In the genomic region with DNA sequence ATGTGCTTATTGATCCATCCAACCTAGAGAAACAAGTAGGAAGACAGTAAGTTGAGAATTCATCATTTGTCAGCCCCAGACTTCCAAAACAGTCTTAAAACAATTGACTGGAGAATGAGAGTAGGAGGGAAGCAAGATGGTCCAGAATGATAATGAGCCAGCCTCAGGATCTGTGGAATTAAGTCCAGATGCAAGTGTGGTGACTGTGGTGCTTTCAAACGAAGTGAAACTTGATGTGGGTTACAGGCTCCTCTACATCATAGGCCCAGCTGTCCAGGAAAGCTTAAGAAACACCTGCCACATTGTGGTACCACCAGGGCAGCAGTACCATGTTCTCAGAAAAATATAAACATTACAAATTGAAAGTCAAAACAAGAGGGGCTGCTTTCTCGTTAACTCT, we compare ENCODE assay signal across 30 cellular contexts.
DNase-seq lines count a peak whose midpoint lies in the region; ATAC-seq lines count a peak whose summit lies in the region.
"Had no signal": no experiment of that assay in that cellular context is flagged by ENCODE, and none has a peak within 500 bp of the region (broad histone marks: within the 10 kb centered on the region; RNA-seq: fewer than 3 reads in every experiment).

No MANE protein-coding gene starts in this region.

- H3K27me3 ChIP-seq in neuronal stem cell (ENCODE audit: control insufficient read depth in 3 of 3, insufficient read depth in 3 of 3, low read depth in 1 of 3, low read length in 3 of 3) = no peaks in the 10 kb centered on the region

- no peak overlapping the region for H3K18ac ChIP-seq in neuronal stem cell (ENCODE audit: low read length)

- no peaks in the 10 kb centered on the region for H3K27me3 Mint-ChIP-seq in activated T-cell treated with anti-CD3 and anti-CD28 coated beads, Interleukin-2, amount 50 U/mL, for 72 hours (ENCODE audit: low read depth)
- H3K27me3 Mint-ChIP-seq: activated CD4-positive, alpha-beta T cell treated with anti-CD3 and anti-CD28 coated beads, Interleukin-2, amount 10 ng/mL, durations not matched to agents 24 days and 14 days; B cell; CD8-positive, alpha-beta memory T cell; dendritic cell treated with granulocyte-macrophage colony-stimulating factor and Interleukin-4, amounts not matched to agents 40 ng/mL and 50 ng/mL, for 4 days had no signal

- no peaks in the 10 kb centered on the region for H3K4me1 Mint-ChIP-seq in activated T-cell treated with anti-CD3 and anti-CD28 coated beads, Interleukin-2, amount 50 U/mL, for 72 hours (ENCODE audit: low read depth)
- H3K4me1 Mint-ChIP-seq: activated CD4-positive, alpha-beta T cell treated with anti-CD3 and anti-CD28 coated beads, Interleukin-2, amount 10 ng/mL, durations not matched to agents 24 days and 14 days; B cell; CD8-positive, alpha-beta memory T cell; endodermal cell; stimulated activated effector memory CD8-positive, alpha-beta T cell treated with anti-CD3 and anti-CD28 coated beads, Interleukin-12 subunit alpha, Interleukin-12 subunit beta, amount 100 ng/mL, for 72 hours had no signal

- H3K9ac ChIP-seq in neuronal stem cell (ENCODE audit: low read depth, low read length, poor library complexity) = no peak overlapping the region
- H3K9ac ChIP-seq: parathyroid adenoma had no signal

- H3K79me1 ChIP-seq in neuronal stem cell (ENCODE audit: low read depth, low read length) = no peaks in the 10 kb centered on the region

- H3K4me3 ChIP-seq in neuronal stem cell (ENCODE audit: low read length in 2 of 2) = no peak overlapping the region
- H3K4me3 ChIP-seq: lower lobe of right lung had no signal

- no peak overlapping the region for H2BK5ac ChIP-seq in neuronal stem cell (ENCODE audit: low read length)

- no peaks in the 10 kb centered on the region for H3K36me3 Mint-ChIP-seq in activated T-cell treated with anti-CD3 and anti-CD28 coated beads, Interleukin-2, amount 50 U/mL, for 72 hours (ENCODE audit: insufficient read depth in 2 of 2)
- H3K36me3 Mint-ChIP-seq: stimulated activated effector memory CD8-positive, alpha-beta T cell treated with anti-CD3 and anti-CD28 coated beads, Interleukin-12 subunit alpha, Interleukin-12 subunit beta, amount 100 ng/mL, for 72 hours had no signal

- no peak overlapping the region for H3K27ac Mint-ChIP-seq in activated T-cell treated with anti-CD3 and anti-CD28 coated beads, Interleukin-2, amount 50 U/mL, for 72 hours
- H3K27ac Mint-ChIP-seq: activated CD4-positive, alpha-beta T cell treated with anti-CD3 and anti-CD28 coated beads, Interleukin-2, amount 10 ng/mL, durations not matched to agents 24 days and 14 days; B cell; CD8-positive, alpha-beta memory T cell; dendritic cell treated with granulocyte-macrophage colony-stimulating factor and Interleukin-4, amounts not matched to agents 40 ng/mL and 50 ng/mL, for 4 days; endodermal cell; stimulated activated effector memory CD8-positive, alpha-beta T cell treated with anti-CD3 and anti-CD28 coated beads, Interleukin-12 subunit alpha, Interleukin-12 subunit beta, amount 100 ng/mL, for 72 hours had no signal

- no peak for ATAC-seq in activated T-cell treated with anti-CD3 and anti-CD28 coated beads, Interleukin-2, amount 50 U/mL, for 72 hours (replicated peaks in 1 of 2)
- ATAC-seq: esophagus mucosa; lower lobe of right lung; right cardiac atrium; stimulated activated effector memory CD8-positive, alpha-beta T cell treated with anti-CD3 and anti-CD28 coated beads, Interleukin-12 subunit alpha, Interleukin-12 subunit beta, amount 100 ng/mL, for 72 hours had no signal

- no peak overlapping the region for H3K4me3 Mint-ChIP-seq in activated T-cell treated with anti-CD3 and anti-CD28 coated beads, Interleukin-2, amount 50 U/mL, for 72 hours
- H3K4me3 Mint-ChIP-seq: activated CD4-positive, alpha-beta T cell treated with anti-CD3 and anti-CD28 coated beads, Interleukin-2, amount 10 ng/mL, durations not matched to agents 24 days and 14 days; B cell; CD8-positive, alpha-beta memory T cell; dendritic cell treated with granulocyte-macrophage colony-stimulating factor and Interleukin-4, amounts not matched to agents 40 ng/mL and 50 ng/mL, for 4 days; endodermal cell; stimulated activated effector memory CD8-positive, alpha-beta T cell treated with anti-CD3 and anti-CD28 coated beads, Interleukin-12 subunit alpha, Interleukin-12 subunit beta, amount 100 ng/mL, for 72 hours had no signal

- H2BK120ac ChIP-seq in neuronal stem cell (ENCODE audit: low read depth, low read length) = no peak overlapping the region

- no peak overlapping the region for H3K14ac ChIP-seq in neuronal stem cell (ENCODE audit: low read length)

- no peak overlapping the region for H3K4me2 ChIP-seq in neuronal stem cell (ENCODE audit: insufficient read depth, low read length, poor library complexity, severe bottlenecking)

- no peaks in the 10 kb centered on the region for H3K9me3 ChIP-seq in neuronal stem cell (replicated peaks in 1 of 2; ENCODE audit: control insufficient read depth in 2 of 2, insufficient read depth in 1 of 2, low read depth in 1 of 2, low read length in 2 of 2)
- H3K9me3 ChIP-seq: lower lobe of right lung had no signal

- peak; percentile 12 for DNase-seq in NCI-H510A (lab: John Stamatoyannopoulos, UW)
- no peak for DNase-seq in NCI-H510A treated with DMSO at 0.1 percent for 48 hours (lab: John Stamatoyannopoulos, UW)
- DNase-seq in NCI-H2227 (lab: John Stamatoyannopoulos, UW; ENCODE audit: unreplicated experiment) = peak; percentile 28
- peak; percentile 59 for DNase-seq in RPMI8226
- DNase-seq in neuronal stem cell (ENCODE audit: low spot score) = peak; percentile 6
- no peak for DNase-seq in CD1c-positive myeloid dendritic cell (ENCODE audit: extremely low spot score)
- no peak for DNase-seq in activated T-cell treated with anti-CD3 and anti-CD28 coated beads, Interleukin-2, amount 50 U/mL, for 72 hours
- no peak for DNase-seq in DMS114 treated with DMSO at 0.1 percent for 48 hours (lab: John Stamatoyannopoulos, UW; ENCODE audit: unreplicated experiment)
- DNase-seq: activated CD4-positive, alpha-beta T cell treated with anti-CD3 and anti-CD28 coated beads, Interleukin-2, amount 10 ng/mL, durations not matched to agents 24 days and 14 days; activated gamma-delta T cell treated with Interleukin-2 at 50 U/mL for 16 hours; activated T-cell treated with anti-CD3 and anti-CD28 coated beads, Interleukin-2, amount 50 U/mL, for 1 hour; CD8-positive, alpha-beta memory T cell; central memory CD4-positive, alpha-beta T cell; DMS53; endodermal cell; foreskin fibroblast; GF-D8; Karpas-422; lower lobe of right lung; NCI-H1930; NK-92 treated with Interleukin-12 subunit alpha and Interleukin-12 subunit beta, amount 100 ng/mL, for 24 hours; right cardiac atrium; SHP77; stimulated activated CD4-positive, alpha-beta T cell treated with anti-CD3 and anti-CD28 coated beads, Interleukin-4, amount 100 ng/mL, for 1 hour; trophoblast cell had no signal

- no peak overlapping the region for H4K8ac ChIP-seq in neuronal stem cell (ENCODE audit: low read depth, low read length)

- H3K23ac ChIP-seq in neuronal stem cell (ENCODE audit: low read depth, low read length, poor library complexity) = no peak overlapping the region

- no peak overlapping the region for H3K4ac ChIP-seq in neuronal stem cell (ENCODE audit: low read length)

- no peak overlapping the region for H2BK15ac ChIP-seq in neuronal stem cell (ENCODE audit: low read length)

- H3K9me3 Mint-ChIP-seq in activated T-cell treated with anti-CD3 and anti-CD28 coated beads, Interleukin-2, amount 50 U/mL, for 72 hours = no peaks in the 10 kb centered on the region
- H3K9me3 Mint-ChIP-seq: activated CD4-positive, alpha-beta T cell treated with anti-CD3 and anti-CD28 coated beads, Interleukin-2, amount 10 ng/mL, durations not matched to agents 24 days and 14 days; endodermal cell had no signal

- H3K27ac ChIP-seq in neuronal stem cell (replicated peaks; ENCODE audit: low read length) = peak overlapping the region; percentile 2
- H3K27ac ChIP-seq: lower lobe of right lung, parathyroid adenoma had no signal

- H2AFZ ChIP-seq in neuronal stem cell (ENCODE audit: low read length) = peak overlapping the region; percentile 19
- H2AFZ ChIP-seq: parathyroid adenoma had no signal

- H2AK5ac ChIP-seq in neuronal stem cell (ENCODE audit: low read depth, low read length) = no peak overlapping the region

- no peak overlapping the region for H2BK12ac ChIP-seq in neuronal stem cell (ENCODE audit: low read length)

- H4K91ac ChIP-seq in neuronal stem cell (ENCODE audit: low read depth, low read length, poor library complexity) = no peak overlapping the region

- H3K4me1 ChIP-seq in neuronal stem cell (ENCODE audit: control insufficient read depth in 2 of 2, insufficient read depth in 1 of 2, low read depth in 1 of 2, low read length in 2 of 2) = peaks cover 0 to 4% of the 10 kb centered on the region in 2 donors
- H3K4me1 ChIP-seq: lower lobe of right lung, parathyroid adenoma had no signal

- WGBS in neuronal stem cell (ENCODE audit: extremely low coverage in 2 of 2, insufficient read length in 2 of 2, insufficient replicate concordance in 1 of 2), 2 donors = no CpG with 5 or more reads among the region's 2 CpGs

- H3K36me3 ChIP-seq in neuronal stem cell (replicated peaks in 1 of 2; ENCODE audit: control insufficient read depth in 2 of 2, insufficient read depth in 2 of 2, low read length in 2 of 2) = no peaks in the 10 kb centered on the region
- H3K36me3 ChIP-seq: lower lobe of right lung had no signal

Comparison
In these comparisons a context has a peak if more than half of its experiments do, and no peak if none do; other contexts are left out.
1. DNase-seq: peak in NCI-H510A (single experiment), NCI-H2227 (single experiment), RPMI8226 (single experiment) and neuronal stem cell (single experiment); none in NCI-H510A treated with DMSO at 0.1 percent for 48 hours (single experiment), CD1c-positive myeloid dendritic cell (single experiment), activated T-cell treated with anti-CD3 and anti-CD28 coated beads, Interleukin-2, amount 50 U/mL, for 72 hours (0 of 2) and DMS114 treated with DMSO at 0.1 percent for 48 hours (single experiment).